Comparison of ENCODE assay signal across 8 cellular contexts in the genomic region with DNA sequence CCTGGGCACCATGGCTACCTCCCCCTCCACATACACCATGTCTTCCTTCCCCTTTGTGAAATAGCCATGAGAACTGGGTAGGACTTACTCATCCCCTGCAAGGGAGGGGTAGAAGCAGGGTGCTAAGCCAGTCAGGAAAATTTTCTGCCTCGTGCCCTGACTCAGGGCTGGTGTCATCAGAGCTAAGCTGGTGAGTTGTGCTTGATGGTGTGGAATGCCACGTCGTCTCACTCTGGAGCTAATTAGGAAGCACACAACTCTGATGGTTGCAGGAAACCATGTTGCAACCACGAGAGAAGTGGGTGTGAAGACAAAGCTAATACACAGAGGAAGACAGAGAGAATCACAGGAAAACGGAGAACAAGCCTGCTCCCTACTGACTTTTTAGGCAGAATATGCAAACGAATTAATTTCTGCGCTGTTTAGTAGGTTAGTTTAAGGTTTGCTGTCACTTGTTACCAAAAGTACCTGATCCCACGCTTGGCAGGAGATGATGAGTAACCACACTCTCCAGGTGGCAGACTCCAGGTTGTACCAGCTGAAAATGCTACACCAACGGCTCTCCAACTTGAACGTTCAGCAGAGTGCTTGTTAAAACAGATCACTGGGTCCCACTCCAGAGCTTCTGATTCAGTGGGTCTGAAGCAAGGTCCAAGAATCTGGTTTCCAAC. TPM values are rescaled to one million over a fixed set of nuclear protein-coding genes. Genes with fewer than 3 reads are reported as not detected.
DNase-seq lines count a peak whose midpoint lies in the region; ATAC-seq, FAIRE-seq and TF ChIP-seq lines count a peak whose summit lies in the region.

No MANE protein-coding gene starts in this region.

- H3K4me2 ChIP-seq in astrocyte (ENCODE audit: low read length), result peak overlapping the region; percentile 12
- H3K4me2 ChIP-seq in OCI-LY7 (ENCODE audit: low read length), result no peak overlapping the region

- no TSS peak for BruUV-seq in OCI-LY7 (replicated peaks; lab: Mats Ljungman, UMichigan)

- no peak overlapping the region for H2AFZ ChIP-seq in astrocyte (ENCODE audit: low read depth, low read length)
- no peak overlapping the region for H2AFZ ChIP-seq in OCI-LY7 (ENCODE audit: low read length)

- peaks cover 4% of the 10 kb centered on the region for H3K9me3 Mint-ChIP-seq in astrocyte (ENCODE audit: unreplicated experiment)

- no peak overlapping the region for H3K4me3 ChIP-seq in astrocyte (ENCODE audit: insufficient read depth, low read depth, low read length)
- H3K4me3 ChIP-seq in mucosa of descending colon, result no peak overlapping the region
- H3K4me3 ChIP-seq in aorta (ENCODE audit: low read length in 2 of 2), result no peak overlapping the region
- H3K4me3 ChIP-seq in OCI-LY7 (ENCODE audit: low read depth, low read length, poor library complexity, severe bottlenecking), result no peak overlapping the region

- CTCF ChIA-PET in OCI-LY7 (lab: Charles Lee; ENCODE audit: unreplicated experiment), result no interaction called here

- peaks cover 16% of the 10 kb centered on the region for H3K4me1 Mint-ChIP-seq in astrocyte (ENCODE audit: low read depth, unreplicated experiment)

- H3K9me2 ChIP-seq in OCI-LY7 (ENCODE audit: insufficient read depth, low read length), result no peaks in the 10 kb centered on the region

- no peak for TF ChIP-seq CTCF in astrocyte (IDR thresholded peaks at IDR 0.05; ENCODE audit: insufficient read depth, low read depth, low read length)
- no peak for TF ChIP-seq CTCF in mucosa of descending colon (IDR thresholded peaks at IDR 0.05)
- TF ChIP-seq CTCF in OCI-LY7 (conservative IDR thresholded peaks at IDR 0.05; ENCODE audit: low read length), result no peak

- intact Hi-C loops in mucosa of descending colon (cut with DNase I, micrococcal nuclease) (no loop called here), aorta (cut with DNase I) (no loop called here), OCI-LY7 (cut with micrococcal nuclease; ENCODE audit: unreplicated experiment) (no loop called here)

- no peaks in the 10 kb centered on the region for H3K36me3 ChIP-seq in astrocyte (ENCODE audit: insufficient read depth, low read length)
- no peaks in the 10 kb centered on the region for H3K36me3 ChIP-seq in mucosa of descending colon (ENCODE audit: low read depth)
- no peaks in the 10 kb centered on the region for H3K36me3 ChIP-seq in aorta (ENCODE audit: control insufficient read depth in 1 of 2, insufficient read depth in 2 of 2, low read length in 1 of 2)
- H3K36me3 ChIP-seq in OCI-LY7 (ENCODE audit: insufficient read depth, low read length), result peaks cover 42% of the 10 kb centered on the region

- H3K9me3 ChIP-seq in astrocyte (ENCODE audit: insufficient read depth, low read depth, low read length) (no peaks in the 10 kb centered on the region), mucosa of descending colon (no peaks in the 10 kb centered on the region), aorta (ENCODE audit: control insufficient read depth, low read length) (peaks cover 2% of the 10 kb centered on the region), OCI-LY7 (ENCODE audit: low read length) (peaks cover 20% of the 10 kb centered on the region; the same call in 1 of the 2 replicates)

- no peaks in the 10 kb centered on the region for H3K27me3 ChIP-seq in astrocyte (ENCODE audit: insufficient read depth, low read length)
- H3K27me3 ChIP-seq in aorta (ENCODE audit: control insufficient read depth in 1 of 2, insufficient read depth in 2 of 2, low read length in 1 of 2), result no peaks in the 10 kb centered on the region

- DNase-seq in CD1c-positive myeloid dendritic cell (ENCODE audit: extremely low spot score), result peak; percentile 97
- peak; percentile 91 for DNase-seq in RKO (ENCODE audit: low spot score)
- DNase-seq in astrocyte (ENCODE audit: low read depth), result peak; percentile 95
- no peak for DNase-seq in mucosa of descending colon
- peak in 1 of 2 donors; percentile 86 for DNase-seq in aorta
- no peak for DNase-seq in frontal cortex (ENCODE audit: low spot score in 2 of 2)
- no peak for DNase-seq in OCI-LY7 (ENCODE audit: low spot score)
- DNase-seq in DMS79 treated with DMSO at 0.1 percent for 48 hours (lab: John Stamatoyannopoulos, UW), result no peak

- H3K27ac Mint-ChIP-seq in astrocyte (ENCODE audit: unreplicated experiment), result peak overlapping the region; percentile 96

- ATAC-seq in mucosa of descending colon, result peak; percentile 70
- peak; percentile 71 for ATAC-seq in aorta (ENCODE audit: low FRiP score)

- H3K36me3 Mint-ChIP-seq in astrocyte (ENCODE audit: low read depth, unreplicated experiment), result peaks cover 21% of the 10 kb centered on the region

- H4K20me1 ChIP-seq in astrocyte (ENCODE audit: insufficient read depth, low read length) (peaks cover 31% of the 10 kb centered on the region), OCI-LY7 (ENCODE audit: insufficient read depth, low read length) (no peaks in the 10 kb centered on the region)

- no peaks in the 10 kb centered on the region for H3K27me3 Mint-ChIP-seq in astrocyte (ENCODE audit: low read depth, unreplicated experiment)

- FAIRE-seq in astrocyte (lab: Jason Lieb, UNC) (no peak), frontal cortex (lab: Jason Lieb, UNC) (no peak)

- no peak overlapping the region for H3K4me3 Mint-ChIP-seq in astrocyte (ENCODE audit: unreplicated experiment)

- H3K27ac ChIP-seq in astrocyte (ENCODE audit: low read depth, low read length), result peak overlapping the region; percentile 65
- no peak overlapping the region for H3K27ac ChIP-seq in aorta (ENCODE audit: low read depth in 1 of 2, low read length in 2 of 2)
- no peak overlapping the region for H3K27ac ChIP-seq in OCI-LY7 (ENCODE audit: low read depth, low read length, poor library complexity, severe bottlenecking)

- H3K4me1 ChIP-seq in astrocyte (ENCODE audit: insufficient read depth, low read length) (peaks cover 11% of the 10 kb centered on the region), mucosa of descending colon (ENCODE audit: low read depth) (no peaks in the 10 kb centered on the region), aorta (ENCODE audit: control insufficient read depth in 1 of 2, insufficient read depth in 2 of 2, low read length in 2 of 2) (no peaks in the 10 kb centered on the region), OCI-LY7 (ENCODE audit: insufficient read depth, low read length, poor library complexity, severe bottlenecking) (peaks cover 7% of the 10 kb centered on the region)

- POLR2A ChIA-PET in OCI-LY7 (lab: Charles Lee), result no interaction called here

- H3K79me2 ChIP-seq in astrocyte (ENCODE audit: insufficient read depth, low read length), result peaks cover 40% of the 10 kb centered on the region
- H3K79me2 ChIP-seq in OCI-LY7 (ENCODE audit: insufficient read depth, low read depth, low read length), result peaks cover 12% of the 10 kb centered on the region

- 85 to 88% methylated on average over 10 of the region's 10 CpGs for whole genome bisulfite sequencing in aorta, 2 donors

- H3K9ac ChIP-seq in astrocyte (ENCODE audit: low read length), result peak overlapping the region; percentile 42

RNA-seq across cellular contexts. Expression of gene STK10, which starts 54.5 kb away (rescaled TPM):
- total RNA-seq in astrocyte (59.8 and 60.2 TPM in 2 replicates), mucosa of descending colon (10 to 100 TPM; 22.7 to 36.3 (median 29.9) TPM), aorta (10 to 100 TPM; 32.5 to 67.7 TPM), frontal cortex (4.5 TPM), OCI-LY7 (2022) (89.7 and 95.9 TPM in 2 replicates)
- 1 to 10 TPM; 4.1 to 5.1 TPM for polyA plus RNA-seq in aorta
- 53.1 and 53.7 TPM in 2 replicates for total RNA-seq in OCI-LY7 (2014; rRNA removed; shearing (Covaris generic))

Comparison
In these comparisons a context has a peak if more than half of its experiments do, and no peak if none do; other contexts are left out.
1. DNase-seq: peak in CD1c-positive myeloid dendritic cell (single experiment), RKO (single experiment) and astrocyte (single experiment); none in mucosa of descending colon (0 of 3), frontal cortex (0 of 2), OCI-LY7 (single experiment) and DMS79 treated with DMSO at 0.1 percent for 48 hours (single experiment).